Comparison of ENCODE assay signal across 21 cellular contexts in the genomic region with DNA sequence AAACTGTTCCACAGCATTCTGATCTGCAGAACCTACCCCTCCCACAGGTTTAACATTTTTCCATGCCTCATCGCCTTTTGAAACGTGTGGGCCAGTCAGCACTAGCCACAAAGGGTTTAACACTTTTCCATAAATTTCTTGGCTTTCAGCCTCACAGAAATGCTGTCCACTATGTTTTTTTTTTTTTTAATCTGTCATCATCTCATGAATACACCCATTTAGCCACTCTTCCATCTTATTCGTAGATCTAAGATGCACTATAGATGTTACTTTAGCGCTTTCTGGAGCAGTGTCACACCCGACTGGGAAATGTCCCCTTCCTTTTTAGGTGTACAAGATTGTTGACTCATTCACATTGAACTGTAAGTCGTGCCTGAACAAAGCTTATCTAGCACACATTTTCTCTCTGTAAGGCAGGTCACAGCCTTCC.
DNase-seq lines count a peak whose midpoint lies in the region; ATAC-seq, FAIRE-seq and TF ChIP-seq lines count a peak whose summit lies in the region.
"Had no signal": no experiment of that assay in that cellular context is flagged by ENCODE, and none has a peak within 500 bp of the region (broad histone marks: within the 10 kb centered on the region; RNA-seq: fewer than 3 reads in every experiment).

No MANE protein-coding gene starts in this region.

- H3K9me3 ChIP-seq in Karpas-422 (ENCODE audit: low read length) (no peaks in the 10 kb centered on the region), K562 (replicated peaks; ENCODE audit: control insufficient read depth, insufficient read depth, low read depth, low read length) (no peaks in the 10 kb centered on the region), colonic mucosa (no peaks in the 10 kb centered on the region)
- H3K9me3 ChIP-seq: adrenal gland, lower lobe of right lung, transverse colon had no signal

- no TSS peak for BruUV-seq in Calu3 (replicated peaks; lab: Mats Ljungman, UMichigan)
- BruUV-seq in K562 (replicated peaks; lab: Mats Ljungman, UMichigan): no TSS peak

- no peak for TF ChIP-seq EP300 in K562 (IDR thresholded peaks at IDR 0.05; ENCODE audit: low read length)

- H3K27me3 Mint-ChIP-seq in Calu3 (ENCODE audit: unreplicated experiment): no peaks in the 10 kb centered on the region
- H3K27me3 Mint-ChIP-seq in osteocyte (ENCODE audit: unreplicated experiment): no peaks in the 10 kb centered on the region
- peaks cover 5% of the 10 kb centered on the region for H3K27me3 Mint-ChIP-seq in HFFc6 (ENCODE audit: insufficient read depth)
- H3K27me3 Mint-ChIP-seq: CD4-positive, alpha-beta T cell; dendritic cell treated with granulocyte-macrophage colony-stimulating factor and Interleukin-4, amounts not matched to agents 40 ng/mL and 50 ng/mL, for 4 days had no signal

- H3K36me3 ChIP-seq in Karpas-422 (ENCODE audit: insufficient read depth, low read length): no peaks in the 10 kb centered on the region
- no peaks in the 10 kb centered on the region for H3K36me3 ChIP-seq in K562 (ENCODE audit: control insufficient read depth, insufficient read depth, low read length)
- H3K36me3 ChIP-seq in colonic mucosa: no peaks in the 10 kb centered on the region
- H3K36me3 ChIP-seq: adrenal gland, cardiac muscle cell, lower lobe of right lung, transverse colon had no signal

- CTCF ChIA-PET in Calu3 (lab: Charles Lee): interaction anchor here (0.6 kb wide), 1 partner anchor 149 kb away, joined by 3 read pairs; no protein-coding TSS in a partner anchor
- CTCF ChIA-PET in K562 (lab: Yijun Ruan, JAX; ENCODE audit: low intra/inter-chr PET ratio): no interaction called here

- FAIRE-seq in K562 (lab: Jason Lieb, UNC): peak; percentile 58

- POLR2A ChIA-PET in K562 (lab: Yijun Ruan, JAX): interaction anchor here (0.8 kb wide), 1 partner anchor 74 kb away, joined by 3 read pairs; no protein-coding TSS in a partner anchor

- H3K9me3 Mint-ChIP-seq in Calu3 (ENCODE audit: low read depth, unreplicated experiment) (no peaks in the 10 kb centered on the region), osteocyte (ENCODE audit: unreplicated experiment) (no peaks in the 10 kb centered on the region), HFFc6 (no peaks in the 10 kb centered on the region)
- H3K9me3 Mint-ChIP-seq: CD4-positive, alpha-beta T cell; dendritic cell treated with granulocyte-macrophage colony-stimulating factor and Interleukin-4, amounts not matched to agents 40 ng/mL and 50 ng/mL, for 4 days had no signal

- no peak for TF ChIP-seq CTCF in Calu3 (IDR thresholded peaks at IDR 0.05; ENCODE audit: unreplicated experiment)
- TF ChIP-seq CTCF in K562 (IDR thresholded peaks at IDR 0.05 in 2 of 3, conservative IDR thresholded peaks at IDR 0.05 in 1 of 3; ENCODE audit: insufficient read depth in 2 of 3, low read depth in 1 of 3, low read length in 3 of 3): no peak
- no peak for TF ChIP-seq CTCF in colonic mucosa (IDR thresholded peaks at IDR 0.05)
- no peak for TF ChIP-seq CTCF in osteocyte (IDR thresholded peaks at IDR 0.05)
- TF ChIP-seq CTCF in HFFc6 (IDR thresholded peaks at IDR 0.05): no peak

- H3K9me2 ChIP-seq in Karpas-422 (replicated peaks; ENCODE audit: insufficient read depth, low read length): no peaks in the 10 kb centered on the region

- no peaks in the 10 kb centered on the region for H3K79me2 ChIP-seq in Karpas-422 (ENCODE audit: low read length)
- H3K79me2 ChIP-seq in K562 (ENCODE audit: control insufficient read depth, insufficient read depth, low read length): no peaks in the 10 kb centered on the region

- no peak overlapping the region for H3K9ac ChIP-seq in Karpas-422 (ENCODE audit: low read length)
- no peak overlapping the region for H3K9ac ChIP-seq in K562 (ENCODE audit: insufficient read depth in 1 of 2, low read depth in 2 of 2, low read length in 2 of 2)
- no peak overlapping the region for H3K9ac ChIP-seq in colonic mucosa (ENCODE audit: low read depth in 2 of 2, low read length in 2 of 2)

- H3K27me3 ChIP-seq in Karpas-422 (ENCODE audit: low read length): no peaks in the 10 kb centered on the region
- peaks cover 0 to 4% of the 10 kb centered on the region in 2 experiments; a peak in 1 of 5 replicates for H3K27me3 ChIP-seq in K562 (ENCODE audit: control insufficient read depth in 2 of 2, insufficient read depth in 2 of 2, low read length in 2 of 2)
- no peaks in the 10 kb centered on the region for H3K27me3 ChIP-seq in colonic mucosa
- H3K27me3 ChIP-seq: adrenal gland, cardiac muscle cell, transverse colon had no signal

- no peaks in the 10 kb centered on the region for H3K36me3 Mint-ChIP-seq in Calu3 (ENCODE audit: insufficient read depth, unreplicated experiment)
- H3K36me3 Mint-ChIP-seq in osteocyte (ENCODE audit: unreplicated experiment): peaks cover 3% of the 10 kb centered on the region
- no peaks in the 10 kb centered on the region for H3K36me3 Mint-ChIP-seq in HFFc6 (ENCODE audit: low read depth)

- H3K4me3 ChIP-seq in Karpas-422 (ENCODE audit: low read length) (no peak overlapping the region), K562 (no peak overlapping the region), colonic mucosa (no peak overlapping the region)
- H3K4me3 ChIP-seq: adrenal gland, cardiac muscle cell, lower lobe of right lung, transverse colon had no signal

- no peak for DNase-seq in Calu3
- DNase-seq in Karpas-422: peak; percentile 10
- peak in 1 of 4 experiments; percentile 27 for DNase-seq in K562 (ENCODE audit: extremely low read depth in 1 of 4, low spot score in 3 of 4)
- DNase-seq in left kidney (ENCODE audit: low read depth, low spot score): peak; percentile 29
- DNase-seq in colonic mucosa: no peak
- no peak for DNase-seq in NCI-H2171 (lab: John Stamatoyannopoulos, UW)
- DNase-seq in osteocyte (ENCODE audit: extremely low spot score, unreplicated experiment): no peak
- DNase-seq in HFFc6: no peak
- DNase-seq: activated CD4-positive, alpha-beta T cell treated with anti-CD3 and anti-CD28 coated beads for 1 hour; activated CD8-positive, alpha-beta T cell treated with anti-CD3 and anti-CD28 coated beads, Interleukin-2, amount 10 ng/mL, durations not matched to agents 7 days and 5 days; adrenal gland; CD4-positive, alpha-beta T cell; Kasumi-1; lower lobe of right lung; NCI-H2171 treated with DMSO at 0.1 percent for 48 hours; stimulated activated CD4-positive, alpha-beta T cell treated with anti-CD3 and anti-CD28 coated beads, Interleukin-2, amount 100 ng/mL, for 48 hours; stimulated activated naive CD4-positive, alpha-beta T cell treated with Interleukin-2 at 50 U/mL for 16 hours; transverse colon had no signal

- H3K4me1 ChIP-seq in Karpas-422 (ENCODE audit: low read length) (no peaks in the 10 kb centered on the region), K562 (replicated peaks in 1 of 2; ENCODE audit: control insufficient read depth in 2 of 2, insufficient read depth in 2 of 2, low read length in 2 of 2) (peaks cover 0 to 7% of the 10 kb centered on the region in 2 experiments; a peak in 2 of 5 replicates), colonic mucosa (no peaks in the 10 kb centered on the region)
- H3K4me1 ChIP-seq: adrenal gland, lower lobe of right lung, transverse colon had no signal

- intact Hi-C loops in Calu3 (cut with micrococcal nuclease; ENCODE audit: unreplicated experiment): no loop called here
- intact Hi-C loops in K562 (cut with micrococcal nuclease): no loop called here
- intact Hi-C loops in colonic mucosa (cut with DNase I): no loop called here

- TF ChIP-seq POLR2A in K562 (conservative IDR thresholded peaks at IDR 0.05): no peak

- peak overlapping the region; percentile 27 for H3K27ac Mint-ChIP-seq in Calu3 (ENCODE audit: unreplicated experiment)
- H3K27ac Mint-ChIP-seq in osteocyte (ENCODE audit: unreplicated experiment): no peak overlapping the region
- H3K27ac Mint-ChIP-seq in HFFc6: no peak overlapping the region
- H3K27ac Mint-ChIP-seq: activated CD8-positive, alpha-beta T cell treated with anti-CD3 and anti-CD28 coated beads, Interleukin-2, amount 10 ng/mL, durations not matched to agents 7 days and 5 days; CD4-positive, alpha-beta T cell; dendritic cell treated with granulocyte-macrophage colony-stimulating factor and Interleukin-4, amounts not matched to agents 40 ng/mL and 50 ng/mL, for 4 days had no signal

- in situ Hi-C loops in K562 (cut with MboI): no loop called here

- H3K27ac ChIP-seq in Karpas-422 (ENCODE audit: low read length) (no peak overlapping the region), K562 (ENCODE audit: extremely low read depth, low read depth, low read length) (no peak overlapping the region), colonic mucosa (no peak overlapping the region)
- H3K27ac ChIP-seq: adrenal gland, cardiac muscle cell, lower lobe of right lung, transverse colon had no signal

- H3K4me1 Mint-ChIP-seq in Calu3 (ENCODE audit: low read depth, unreplicated experiment): peaks cover 26% of the 10 kb centered on the region
- H3K4me1 Mint-ChIP-seq in osteocyte (ENCODE audit: unreplicated experiment): peaks cover 6% of the 10 kb centered on the region
- peaks cover 23% of the 10 kb centered on the region for H3K4me1 Mint-ChIP-seq in HFFc6 (ENCODE audit: low read depth)

- no peak for TF ChIP-seq RAD21 in K562 (CRISPR knock-in tag; conservative IDR thresholded peaks at IDR 0.05 in 1 of 2, IDR thresholded peaks at IDR 0.05 in 1 of 2)

- peak; percentile 66 for ATAC-seq in K562
- ATAC-seq: activated CD8-positive, alpha-beta T cell treated with anti-CD3 and anti-CD28 coated beads, Interleukin-2, amount 10 ng/mL, durations not matched to agents 7 days and 5 days; HCT116; lower lobe of right lung had no signal

- H4K20me1 ChIP-seq in Karpas-422 (ENCODE audit: insufficient read depth, low read depth, low read length) (no peaks in the 10 kb centered on the region), K562 (replicated peaks; ENCODE audit: control insufficient read depth, insufficient read depth, low read length) (no peaks in the 10 kb centered on the region)

- H3K4me3 Mint-ChIP-seq in Calu3 (ENCODE audit: low read depth, unreplicated experiment) (no peak overlapping the region), osteocyte (ENCODE audit: unreplicated experiment) (no peak overlapping the region), HFFc6 (no peak overlapping the region)
- H3K4me3 Mint-ChIP-seq: activated CD8-positive, alpha-beta T cell treated with anti-CD3 and anti-CD28 coated beads, Interleukin-2, amount 10 ng/mL, durations not matched to agents 7 days and 5 days; CD4-positive, alpha-beta T cell; dendritic cell treated with granulocyte-macrophage colony-stimulating factor and Interleukin-4, amounts not matched to agents 40 ng/mL and 50 ng/mL, for 4 days had no signal

- WGBS in K562 (ENCODE audit: insufficient coverage, low coverage, missing lambda C conversion rate): 7% methylated on average over 5 of the region's 6 CpGs

- H2AFZ ChIP-seq in Karpas-422 (ENCODE audit: low read length): no peak overlapping the region
- H2AFZ ChIP-seq in K562 (ENCODE audit: low read depth, low read length): no peak overlapping the region; the same call in 1 of the 2 replicates

- H3K4me2 ChIP-seq in Karpas-422 (ENCODE audit: low read depth, low read length, poor library complexity, severe bottlenecking) (no peak overlapping the region), K562 (ENCODE audit: insufficient read depth, low read length) (no peak overlapping the region)

- no peaks in the 10 kb centered on the region for H3K9me1 ChIP-seq in K562 (ENCODE audit: control insufficient read depth, insufficient read depth, low read length)

TF ChIP-seq in K562, 482 proteins besides CTCF, POLR2A, EP300 and RAD21 (continues in another document):
- TF ChIP-seq ZNF384 (IDR thresholded peaks at IDR 0.05; ENCODE audit: low read depth, low read length): no peak

Comparison
In these comparisons a context has a peak if more than half of its experiments do, and no peak if none do; other contexts are left out.
1. DNase-seq: peak in Karpas-422 (single experiment) and left kidney (single experiment); none in Calu3 (single experiment), colonic mucosa (single experiment), NCI-H2171 (single experiment), osteocyte (single experiment) and HFFc6 (single experiment).